14 cellular contexts compared by ENCODE assay signal in the genomic region with DNA sequence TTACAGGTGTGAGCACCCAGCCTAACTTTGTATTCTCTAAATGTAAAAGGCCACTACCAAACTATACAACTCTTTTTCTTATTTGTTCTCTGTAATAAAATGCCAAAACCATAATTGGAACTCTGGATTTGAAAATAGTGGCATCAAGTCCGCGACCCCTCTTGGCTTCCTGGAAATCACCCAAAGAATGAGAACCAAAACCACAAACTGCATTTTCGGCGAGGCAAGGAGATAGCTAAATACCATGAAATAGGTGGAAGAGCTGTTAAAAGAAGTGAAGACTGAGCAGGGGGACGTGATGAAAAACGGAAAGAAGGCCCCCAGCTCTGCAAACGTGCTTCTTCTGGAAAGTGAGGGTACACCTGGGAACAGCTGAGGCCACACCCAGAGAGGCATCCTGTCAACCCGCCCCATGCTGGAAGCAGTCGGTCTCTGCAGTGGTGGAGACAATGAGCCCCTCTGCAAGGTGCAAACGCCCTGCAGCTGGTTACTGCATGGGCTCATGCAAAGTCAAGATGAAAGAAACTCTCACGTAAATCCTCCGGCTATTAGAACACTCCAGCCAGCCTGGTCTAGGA. TPM values are rescaled to one million over a fixed set of nuclear protein-coding genes. Genes with fewer than 3 reads are reported as not detected.
A peak's percentile ranks its signal among the peaks of the same experiment; 100 is the strongest.
DNase-seq lines count a peak whose midpoint lies in the region; ATAC-seq and TF ChIP-seq lines count a peak whose summit lies in the region.
"Had no signal": no experiment of that assay in that cellular context is flagged by ENCODE, and none has a peak within 500 bp of the region (broad histone marks: within the 10 kb centered on the region; RNA-seq: fewer than 3 reads in every experiment).

No MANE protein-coding gene starts in this region.

- H3K9me3 Mint-ChIP-seq in CD4-positive, alpha-beta T cell: no peaks in the 10 kb centered on the region
- no peaks in the 10 kb centered on the region for H3K9me3 Mint-ChIP-seq in activated T-helper 1 cell treated with anti-CD3 and anti-CD28 coated beads, Interleukin-12 subunit alpha, Interleukin-12 subunit beta, Interleukin-2, Interleukin-4 antibody, amounts not matched to agents 30 ng/mL and 10 ng/mL and 1 ng/mL, durations not matched to agents 14 hours and 24 hours and 36 hours
- H3K9me3 Mint-ChIP-seq: activated B cell treated with CpG ODN at 0.5 μM for 24 hours had no signal

- H3K4me3 Mint-ChIP-seq in CD4-positive, alpha-beta T cell: peak overlapping the region; percentile 43
- H3K4me3 Mint-ChIP-seq in activated T-helper 1 cell treated with anti-CD3 and anti-CD28 coated beads, Interleukin-12 subunit alpha, Interleukin-12 subunit beta, Interleukin-2, Interleukin-4 antibody, amounts not matched to agents 30 ng/mL and 10 ng/mL and 1 ng/mL, durations not matched to agents 14 hours and 24 hours and 36 hours: peak overlapping the region; percentile 67
- H3K4me3 Mint-ChIP-seq: activated B cell treated with CpG ODN at 0.5 μM for 24 hours had no signal

- peaks cover 8% of the 10 kb centered on the region for H3K4me1 ChIP-seq in iPS-20b (ENCODE audit: insufficient read depth, low read length)

- intact Hi-C loops in CD4-positive, alpha-beta T cell (cut with DNase I, micrococcal nuclease): no loop called here
- intact Hi-C loops in activated T-helper 1 cell treated with anti-CD3 and anti-CD28 coated beads, Interleukin-12 subunit alpha, Interleukin-12 subunit beta, Interleukin-2, Interleukin-4 antibody, amounts not matched to agents 30 ng/mL and 10 ng/mL and 1 ng/mL, durations not matched to agents 14 hours and 24 hours and 36 hours (cut with micrococcal nuclease): no loop called here

- H3K27ac ChIP-seq in CD4-positive, alpha-beta T cell (ENCODE audit: low read depth, low read length): no peak overlapping the region
- H3K27ac ChIP-seq in iPS-20b (ENCODE audit: low read length): no peak overlapping the region
- H3K27ac ChIP-seq: heart right ventricle, HL-60 had no signal

- H3K9ac ChIP-seq in iPS-20b (ENCODE audit: low read depth, low read length): peak overlapping the region; percentile 27; the same call in 1 of the 2 replicates

- CTCF ChIA-PET in CD4-positive, alpha-beta T cell (lab: Charles Lee): interaction anchor here (1.7 kb wide), 1 partner anchor 319 kb away, joined by 4 read pairs; no protein-coding TSS in a partner anchor

- H3K27me3 Mint-ChIP-seq in CD4-positive, alpha-beta T cell: no peaks in the 10 kb centered on the region
- H3K27me3 Mint-ChIP-seq in activated T-helper 1 cell treated with anti-CD3 and anti-CD28 coated beads, Interleukin-12 subunit alpha, Interleukin-12 subunit beta, Interleukin-2, Interleukin-4 antibody, amounts not matched to agents 30 ng/mL and 10 ng/mL and 1 ng/mL, durations not matched to agents 14 hours and 24 hours and 36 hours (ENCODE audit: insufficient read depth): no peaks in the 10 kb centered on the region
- H3K27me3 Mint-ChIP-seq: activated B cell treated with CpG ODN at 0.5 μM for 24 hours had no signal

- H3K4me3 ChIP-seq in iPS-20b (ENCODE audit: low read length): no peak overlapping the region
- H3K4me3 ChIP-seq: heart right ventricle had no signal

- no peaks in the 10 kb centered on the region for H3K27me3 ChIP-seq in CD4-positive, alpha-beta T cell (ENCODE audit: control insufficient read depth, insufficient read depth, low read length)
- no peaks in the 10 kb centered on the region for H3K27me3 ChIP-seq in iPS-20b (ENCODE audit: insufficient read depth, low read length)
- H3K27me3 ChIP-seq: heart right ventricle had no signal

- H3K36me3 ChIP-seq in iPS-20b (ENCODE audit: insufficient read depth, low read depth, low read length): peaks cover 5% of the 10 kb centered on the region; the same call in 1 of the 2 replicates

- peaks cover 72% of the 10 kb centered on the region for H3K4me1 Mint-ChIP-seq in CD4-positive, alpha-beta T cell (ENCODE audit: low read depth)
- peaks cover 84% of the 10 kb centered on the region for H3K4me1 Mint-ChIP-seq in activated T-helper 1 cell treated with anti-CD3 and anti-CD28 coated beads, Interleukin-12 subunit alpha, Interleukin-12 subunit beta, Interleukin-2, Interleukin-4 antibody, amounts not matched to agents 30 ng/mL and 10 ng/mL and 1 ng/mL, durations not matched to agents 14 hours and 24 hours and 36 hours (ENCODE audit: low read depth)

- peaks cover 30% of the 10 kb centered on the region for H3K36me3 Mint-ChIP-seq in CD4-positive, alpha-beta T cell (ENCODE audit: low read depth)
- peaks cover 28% of the 10 kb centered on the region for H3K36me3 Mint-ChIP-seq in activated T-helper 1 cell treated with anti-CD3 and anti-CD28 coated beads, Interleukin-12 subunit alpha, Interleukin-12 subunit beta, Interleukin-2, Interleukin-4 antibody, amounts not matched to agents 30 ng/mL and 10 ng/mL and 1 ng/mL, durations not matched to agents 14 hours and 24 hours and 36 hours (ENCODE audit: low read depth)

- POLR2A ChIA-PET in CD4-positive, alpha-beta T cell (lab: Charles Lee): interaction anchor here (1.1 to 1.3 kb wide), 2 partner anchors 14 to 23 kb away, joined by 3 to 7 read pairs; a partner anchor contains a TSS

- no peaks in the 10 kb centered on the region for H3K9me3 ChIP-seq in CD4-positive, alpha-beta T cell (ENCODE audit: control insufficient read depth, low read length)
- no peaks in the 10 kb centered on the region for H3K9me3 ChIP-seq in iPS-20b (ENCODE audit: insufficient read depth, low read depth, low read length)
- H3K9me3 ChIP-seq: heart right ventricle had no signal

- TF ChIP-seq CTCF in CD4-positive, alpha-beta T cell (IDR thresholded peaks at IDR 0.05): no peak

- no peak for DNase-seq in CD4-positive, alpha-beta T cell
- peak; percentile 35 for DNase-seq in EH (ENCODE audit: low read depth)
- no peak for DNase-seq in activated T-helper 1 cell treated with anti-CD3 and anti-CD28 coated beads, Interleukin-12 subunit alpha, Interleukin-12 subunit beta, Interleukin-2, Interleukin-4 antibody, amounts not matched to agents 30 ng/mL and 10 ng/mL and 1 ng/mL, durations not matched to agents 14 hours and 24 hours and 36 hours (ENCODE audit: low spot score)
- no peak for DNase-seq in NCI-H1930 (lab: John Stamatoyannopoulos, UW)
- no peak for DNase-seq in iPS-NIHi11 (ENCODE audit: low spot score)
- no peak for DNase-seq in activated effector memory CD4-positive, alpha-beta T cell treated with Interleukin-2 at 50 U/mL for 16 hours
- DNase-seq: activated B cell treated with CpG ODN at 0.5 μM for 24 hours, activated gamma-delta T cell, erythroblast, GF-D8, HCEC 1CT, heart right ventricle had no signal

- ATAC-seq in CD4-positive, alpha-beta T cell (ENCODE audit: poor library complexity): peak; percentile 64
- ATAC-seq: heart right ventricle had no signal

- H3K27ac Mint-ChIP-seq in CD4-positive, alpha-beta T cell: peak overlapping the region; percentile 25
- peak overlapping the region; percentile 73 for H3K27ac Mint-ChIP-seq in activated T-helper 1 cell treated with anti-CD3 and anti-CD28 coated beads, Interleukin-12 subunit alpha, Interleukin-12 subunit beta, Interleukin-2, Interleukin-4 antibody, amounts not matched to agents 30 ng/mL and 10 ng/mL and 1 ng/mL, durations not matched to agents 14 hours and 24 hours and 36 hours
- H3K27ac Mint-ChIP-seq: activated B cell treated with CpG ODN at 0.5 μM for 24 hours had no signal

RNA-seq across cellular contexts. Expression of a gene that starts 22.5 kb away (rescaled TPM):
- total RNA-seq in CD4-positive, alpha-beta T cell: 10 to 100 TPM; 31.8 to 36.0 TPM
- total RNA-seq in activated T-helper 1 cell treated with anti-CD3 and anti-CD28 coated beads, Interleukin-12 subunit alpha, Interleukin-12 subunit beta, Interleukin-2, Interleukin-4 antibody, amounts not matched to agents 30 ng/mL and 10 ng/mL and 1 ng/mL, durations not matched to agents 14 hours and 24 hours and 36 hours: 53.8 and 58.9 TPM in 2 replicates
